Comparison of ENCODE assay signal across 10 cellular contexts in genomic region chr13:101917833-101918755, GRCh38.
DNase-seq lines count a peak whose midpoint lies in the region; TF ChIP-seq lines count a peak whose summit lies in the region.
"Had no signal": no experiment of that assay in that cellular context is flagged by ENCODE, and none has a peak within 500 bp of the region (broad histone marks: within the 10 kb centered on the region; RNA-seq: fewer than 3 reads in every experiment).

No MANE protein-coding gene starts in this region.

- H3K27ac ChIP-seq in mesenchymal stem cell (ENCODE audit: low read length, poor library complexity, severe bottlenecking), result no peak overlapping the region
- H3K27ac ChIP-seq in ascending aorta, result no peak overlapping the region
- H3K27ac ChIP-seq: gastrocnemius medialis had no signal

- H3K4me3 ChIP-seq in mesenchymal stem cell (ENCODE audit: insufficient read depth in 1 of 2, low read depth in 1 of 2, low read length in 2 of 2) (no peak overlapping the region), ascending aorta (no peak overlapping the region)
- H3K4me3 ChIP-seq: gastrocnemius medialis had no signal

- no peaks in the 10 kb centered on the region for H3K79me1 ChIP-seq in mesenchymal stem cell (replicated peaks; ENCODE audit: low read length, poor library complexity, severe bottlenecking)

- H2AFZ ChIP-seq in mesenchymal stem cell (ENCODE audit: low read depth, low read length), result no peak overlapping the region

- H2BK12ac ChIP-seq in mesenchymal stem cell (ENCODE audit: low read length in 2 of 2), result no peak overlapping the region

- no peak overlapping the region for H2BK120ac ChIP-seq in mesenchymal stem cell (ENCODE audit: low read depth, low read length)

- no TSS peak for BruUV-seq in Calu3 (replicated peaks; lab: Mats Ljungman, UMichigan)

- H3K9me3 ChIP-seq in mesenchymal stem cell (ENCODE audit: control insufficient read depth, low read length) (no peaks in the 10 kb centered on the region), ascending aorta (no peaks in the 10 kb centered on the region)
- H3K9me3 ChIP-seq: gastrocnemius medialis had no signal

- H4K91ac ChIP-seq in mesenchymal stem cell (ENCODE audit: low read length), result no peak overlapping the region

- no peaks in the 10 kb centered on the region for H3K36me3 Mint-ChIP-seq in Calu3 (ENCODE audit: insufficient read depth, unreplicated experiment)
- no peaks in the 10 kb centered on the region for H3K36me3 Mint-ChIP-seq in activated CD4-positive, alpha-beta memory T cell treated with anti-CD3 and anti-CD28 coated beads, Interleukin-2, amount 10 ng/mL, durations not matched to agents 7 days and 5 days (ENCODE audit: low read depth)

- H2AK5ac ChIP-seq in mesenchymal stem cell (ENCODE audit: low read length, severe bottlenecking), result no peak overlapping the region

- intact Hi-C loops in Calu3 (cut with micrococcal nuclease; ENCODE audit: unreplicated experiment), result no loop called here
- intact Hi-C loops in ascending aorta (cut with DNase I), result no loop called here

- H3K4ac ChIP-seq in mesenchymal stem cell (ENCODE audit: low read depth in 1 of 2, low read length in 2 of 2), result no peak overlapping the region

- no peak overlapping the region for H3K18ac ChIP-seq in mesenchymal stem cell (ENCODE audit: low read depth in 1 of 2, low read length in 2 of 2)

- no peak overlapping the region for H4K8ac ChIP-seq in mesenchymal stem cell (ENCODE audit: low read length)

- H3K36me3 ChIP-seq in mesenchymal stem cell (ENCODE audit: control insufficient read depth in 1 of 2, insufficient read depth in 2 of 2, low read depth in 1 of 2, low read length in 2 of 2) (no peaks in the 10 kb centered on the region), ascending aorta (no peaks in the 10 kb centered on the region)
- H3K36me3 ChIP-seq: gastrocnemius medialis had no signal

- no peak overlapping the region for H3K23ac ChIP-seq in mesenchymal stem cell (ENCODE audit: low read length in 2 of 2)

- H3K27me3 ChIP-seq in mesenchymal stem cell (ENCODE audit: control insufficient read depth in 1 of 2, insufficient read depth in 1 of 2, low read length in 2 of 2) (peaks cover 59 to 77% of the 10 kb centered on the region in 2 experiments), ascending aorta (peaks cover 7% of the 10 kb centered on the region)

- CTCF ChIA-PET in Calu3 (lab: Charles Lee), result no interaction called here
- CTCF ChIA-PET in activated CD4-positive, alpha-beta memory T cell treated with anti-CD3 and anti-CD28 coated beads, Interleukin-2, amount 10 ng/mL, durations not matched to agents 7 days and 5 days (lab: Charles Lee), result no interaction called here

- H3K4me1 ChIP-seq in mesenchymal stem cell (ENCODE audit: control insufficient read depth, insufficient read depth, low read depth, low read length) (peaks cover 13% of the 10 kb centered on the region), ascending aorta (peaks cover 0 to 9% of the 10 kb centered on the region in 2 donors)

- H3K27ac Mint-ChIP-seq in Calu3 (ENCODE audit: unreplicated experiment), result no peak overlapping the region
- H3K27ac Mint-ChIP-seq in activated CD4-positive, alpha-beta memory T cell treated with anti-CD3 and anti-CD28 coated beads, Interleukin-2, amount 10 ng/mL, durations not matched to agents 7 days and 5 days, result no peak overlapping the region

- peak overlapping the region; percentile 8 for H3K4me2 ChIP-seq in mesenchymal stem cell (ENCODE audit: low read length, poor library complexity, severe bottlenecking)

- H3K27me3 Mint-ChIP-seq in Calu3 (ENCODE audit: unreplicated experiment), result peaks cover 14% of the 10 kb centered on the region
- peaks cover 52% of the 10 kb centered on the region for H3K27me3 Mint-ChIP-seq in activated CD4-positive, alpha-beta memory T cell treated with anti-CD3 and anti-CD28 coated beads, Interleukin-2, amount 10 ng/mL, durations not matched to agents 7 days and 5 days

- H3K4me3 Mint-ChIP-seq in Calu3 (ENCODE audit: low read depth, unreplicated experiment), result peak overlapping the region; percentile 40
- no peak overlapping the region for H3K4me3 Mint-ChIP-seq in activated CD4-positive, alpha-beta memory T cell treated with anti-CD3 and anti-CD28 coated beads, Interleukin-2, amount 10 ng/mL, durations not matched to agents 7 days and 5 days

- H3K9me3 Mint-ChIP-seq in Calu3 (ENCODE audit: low read depth, unreplicated experiment), result no peaks in the 10 kb centered on the region
- H3K9me3 Mint-ChIP-seq in activated CD4-positive, alpha-beta memory T cell treated with anti-CD3 and anti-CD28 coated beads, Interleukin-2, amount 10 ng/mL, durations not matched to agents 7 days and 5 days, result no peaks in the 10 kb centered on the region

- H3K9ac ChIP-seq in mesenchymal stem cell (ENCODE audit: low read length), result no peak overlapping the region

- H2BK5ac ChIP-seq in mesenchymal stem cell (ENCODE audit: low read depth, low read length, poor library complexity, severe bottlenecking), result no peak overlapping the region

- no peak overlapping the region for H3K14ac ChIP-seq in mesenchymal stem cell (ENCODE audit: low read length in 2 of 2)

- TF ChIP-seq CTCF in Calu3 (IDR thresholded peaks at IDR 0.05; ENCODE audit: unreplicated experiment) (no peak), ascending aorta (IDR thresholded peaks at IDR 0.05) (no peak)

- H2BK15ac ChIP-seq in mesenchymal stem cell (ENCODE audit: low read depth, poor library complexity, severe bottlenecking), result no peak overlapping the region

- 33% methylated on average over 12 of the region's 14 CpGs for WGBS in mesenchymal stem cell

- POLR2A ChIA-PET in activated CD4-positive, alpha-beta memory T cell treated with anti-CD3 and anti-CD28 coated beads, Interleukin-2, amount 10 ng/mL, durations not matched to agents 7 days and 5 days (lab: Charles Lee), result no interaction called here

- DNase-seq in Calu3 (no peak), NCI-H1417 treated with DMSO at 0.1 percent for 48 hours (lab: John Stamatoyannopoulos, UW) (peak; percentile 74), SHP77 treated with DMSO at 0.1 percent for 48 hours (lab: John Stamatoyannopoulos, UW) (peak; percentile 94), mesenchymal stem cell (no peak), HuH-7.5 (ENCODE audit: low spot score) (no peak), ascending aorta (ENCODE audit: low spot score in 2 of 2) (no peak), RKO (ENCODE audit: low spot score) (no peak)
- DNase-seq in activated CD4-positive, alpha-beta memory T cell treated with anti-CD3 and anti-CD28 coated beads, Interleukin-2, amount 10 ng/mL, durations not matched to agents 7 days and 5 days, result no peak
- DNase-seq: gastrocnemius medialis, KBM-7 had no signal

- no peaks in the 10 kb centered on the region for H3K4me1 Mint-ChIP-seq in Calu3 (ENCODE audit: low read depth, unreplicated experiment)
- H3K4me1 Mint-ChIP-seq in activated CD4-positive, alpha-beta memory T cell treated with anti-CD3 and anti-CD28 coated beads, Interleukin-2, amount 10 ng/mL, durations not matched to agents 7 days and 5 days, result no peaks in the 10 kb centered on the region

Comparison
In these comparisons a context has a peak if more than half of its experiments do, and no peak if none do; other contexts are left out.
1. DNase-seq: peak in NCI-H1417 treated with DMSO at 0.1 percent for 48 hours (single experiment) and SHP77 treated with DMSO at 0.1 percent for 48 hours (single experiment); none in Calu3 (single experiment), mesenchymal stem cell (single experiment), activated CD4-positive, alpha-beta memory T cell treated with anti-CD3 and anti-CD28 coated beads, Interleukin-2, amount 10 ng/mL, durations not matched to agents 7 days and 5 days (single experiment), HuH-7.5 (single experiment), ascending aorta (0 of 2) and RKO (single experiment).